16 cellular contexts compared by ENCODE assay signal in genomic region chr5:34519489-34520220, GRCh38.
DNase-seq lines count a peak whose midpoint lies in the region; ATAC-seq and TF ChIP-seq lines count a peak whose summit lies in the region.
"Had no signal": no experiment of that assay in that cellular context is flagged by ENCODE, and none has a peak within 500 bp of the region (broad histone marks: within the 10 kb centered on the region; RNA-seq: fewer than 3 reads in every experiment).

No MANE protein-coding gene starts in this region.

- in situ Hi-C loops in IMR-90 (cut with MboI; ENCODE audit: low sequenced_read_pairs) = no loop called here

- no peak overlapping the region for H3K27ac Mint-ChIP-seq in endodermal cell
- H3K27ac Mint-ChIP-seq in activated naive CD8-positive, alpha-beta T cell treated with anti-CD3 and anti-CD28 coated beads for 36 hours = no peak overlapping the region
- H3K27ac Mint-ChIP-seq: stimulated activated naive B cell treated with anti-CD40 and anti-IgM and Interleukin-4, amounts not matched to agents 10 μg/mL and 1 μg/mL and 100 μg/mL, for 72 hours; T-helper 2 cell treated with Interferon-gamma antibody and Interleukin-4, amounts not matched to agents 5 μg/mL and 100 μg/mL, for 36 hours had no signal

- peak overlapping the region; percentile 36 for H3K14ac ChIP-seq in IMR-90 (replicated peaks; ENCODE audit: low read depth, low read length)

- H3K36me3 ChIP-seq in ACC112 (ENCODE audit: insufficient read depth, low read length) (no peaks in the 10 kb centered on the region), IMR-90 (ENCODE audit: control insufficient read depth, insufficient read depth, low read length) (no peaks in the 10 kb centered on the region), endodermal cell (ENCODE audit: control insufficient read depth, insufficient read depth, low read length) (no peaks in the 10 kb centered on the region), mucosa of descending colon (ENCODE audit: low read depth) (no peaks in the 10 kb centered on the region)

- peak overlapping the region; percentile 92 for H2BK5ac ChIP-seq in IMR-90 (ENCODE audit: low read depth, low read length, poor library complexity, severe bottlenecking)

- H3K4me3 ChIP-seq in ACC112 (ENCODE audit: low read depth, low read length) (no peak overlapping the region), IMR-90 (ENCODE audit: insufficient read depth, low read depth, low read length) (no peak overlapping the region), endodermal cell (ENCODE audit: low read length) (no peak overlapping the region), right cardiac atrium (ENCODE audit: low read length) (no peak overlapping the region), mucosa of descending colon (no peak overlapping the region)
- H3K4me3 ChIP-seq: smooth muscle cell had no signal

- H3K4me1 ChIP-seq in ACC112 (ENCODE audit: control insufficient read depth, insufficient read depth, low read length, unreplicated experiment) = peaks cover 46% of the 10 kb centered on the region
- H3K4me1 ChIP-seq in IMR-90 (ENCODE audit: control insufficient read depth, insufficient read depth, low read length) = peaks cover 14% of the 10 kb centered on the region
- H3K4me1 ChIP-seq in endodermal cell (ENCODE audit: control insufficient read depth, insufficient read depth, low read length) = no peaks in the 10 kb centered on the region
- H3K4me1 ChIP-seq in right cardiac atrium (ENCODE audit: control insufficient read depth, insufficient read depth, low read length) = no peaks in the 10 kb centered on the region
- no peaks in the 10 kb centered on the region for H3K4me1 ChIP-seq in mucosa of descending colon (ENCODE audit: low read depth)

- peak overlapping the region; percentile 53 for H4K91ac ChIP-seq in IMR-90 (ENCODE audit: insufficient read depth, low read depth, low read length)

- TF ChIP-seq POLR2A in IMR-90 (IDR thresholded peaks at IDR 0.05; ENCODE audit: low read depth, low read length) = no peak

- no peak overlapping the region for H3K23ac ChIP-seq in IMR-90 (ENCODE audit: low read depth, low read length)

- no peak overlapping the region for H2AFZ ChIP-seq in ACC112 (ENCODE audit: low read length, unreplicated experiment)
- no peak overlapping the region for H2AFZ ChIP-seq in IMR-90 (replicated peaks; ENCODE audit: low read length, poor library complexity)

- no peaks in the 10 kb centered on the region for H3K79me2 ChIP-seq in ACC112 (ENCODE audit: control insufficient read depth, insufficient read depth, low read length, unreplicated experiment)

- H2AK5ac ChIP-seq in IMR-90 (ENCODE audit: low read depth, low read length) = peak overlapping the region; percentile 50; the same call in 1 of the 2 replicates

- H2BK20ac ChIP-seq in IMR-90 (ENCODE audit: low read depth, low read length) = peak overlapping the region; percentile 57; the same call in 1 of the 2 replicates

- POLR2A ChIA-PET in IMR-90 (lab: Charles Lee; ENCODE audit: unreplicated experiment) = interaction anchor here (0.6 kb wide), 1 partner anchor 156 kb away, joined by 6 read pairs; no protein-coding TSS in a partner anchor

- dilution Hi-C loops in IMR-90 (cut with HindIII; ENCODE audit: low sequenced_read_pairs, unreplicated experiment) = no loop called here

- peak overlapping the region; percentile 43; the same call in 1 of the 2 replicates for H3K4me2 ChIP-seq in IMR-90 (ENCODE audit: low read depth, low read length)
- H3K4me2 ChIP-seq: smooth muscle cell had no signal

- no peaks in the 10 kb centered on the region for H3K9me3 ChIP-seq in IMR-90 (ENCODE audit: control insufficient read depth, insufficient read depth, low read length)
- no peaks in the 10 kb centered on the region for H3K9me3 ChIP-seq in endodermal cell (ENCODE audit: control insufficient read depth, low read length)
- no peaks in the 10 kb centered on the region for H3K9me3 ChIP-seq in right cardiac atrium (ENCODE audit: control insufficient read depth, low read length)
- no peaks in the 10 kb centered on the region for H3K9me3 ChIP-seq in mucosa of descending colon
- H3K9me3 ChIP-seq: Caco-2 had no signal

- no peak for TF ChIP-seq RAD21 in IMR-90 (IDR thresholded peaks at IDR 0.05; ENCODE audit: low read length)

- no peaks in the 10 kb centered on the region for H3K27me3 ChIP-seq in ACC112 (ENCODE audit: insufficient read depth, low read length)
- H3K27me3 ChIP-seq in IMR-90 (ENCODE audit: control insufficient read depth, insufficient read depth, low read length) = no peaks in the 10 kb centered on the region
- no peaks in the 10 kb centered on the region for H3K27me3 ChIP-seq in endodermal cell (ENCODE audit: control insufficient read depth, insufficient read depth, low read length, poor library complexity, severe bottlenecking)
- H3K27me3 ChIP-seq in right cardiac atrium (ENCODE audit: control insufficient read depth, insufficient read depth) = no peaks in the 10 kb centered on the region

- peaks cover 12% of the 10 kb centered on the region for H3K4me1 Mint-ChIP-seq in endodermal cell
- peaks cover 2% of the 10 kb centered on the region for H3K4me1 Mint-ChIP-seq in activated naive CD8-positive, alpha-beta T cell treated with anti-CD3 and anti-CD28 coated beads for 36 hours

- BruUV-seq in IMR-90 (replicated peaks; lab: Mats Ljungman, UMichigan) = no TSS peak

- DNase-seq in IMR-90 (peak; percentile 70), endodermal cell (no peak), right cardiac atrium (no peak), mucosa of descending colon (no peak)
- DNase-seq in activated naive CD8-positive, alpha-beta T cell treated with anti-CD3 and anti-CD28 coated beads for 36 hours = no peak
- no peak for DNase-seq in stimulated activated CD4-positive, alpha-beta T cell treated with anti-CD3 and anti-CD28 coated beads, Interleukin-1b, Interleukin-23, amount 100 ng/mL, for 48 hours
- DNase-seq: activated CD4-positive, alpha-beta T cell treated with anti-CD3 and anti-CD28 coated beads for 1 hour; activated CD8-positive, alpha-beta memory T cell treated with anti-CD3 and anti-CD28 coated beads, Interleukin-2, amount 50 U/mL, for 4 hours; Caco-2; NCI-H1092 treated with DMSO at 0.1 percent for 48 hours; SHP77 treated with DMSO at 0.1 percent for 48 hours; stimulated activated naive B cell treated with anti-CD40 and anti-IgM and Interleukin-4, amounts not matched to agents 10 μg/mL and 1 μg/mL and 100 μg/mL, for 72 hours had no signal

- no peak overlapping the region for H3K4me3 Mint-ChIP-seq in endodermal cell
- no peak overlapping the region for H3K4me3 Mint-ChIP-seq in activated naive CD8-positive, alpha-beta T cell treated with anti-CD3 and anti-CD28 coated beads for 36 hours
- H3K4me3 Mint-ChIP-seq: stimulated activated naive B cell treated with anti-CD40 and anti-IgM and Interleukin-4, amounts not matched to agents 10 μg/mL and 1 μg/mL and 100 μg/mL, for 72 hours; T-helper 2 cell treated with Interferon-gamma antibody and Interleukin-4, amounts not matched to agents 5 μg/mL and 100 μg/mL, for 36 hours had no signal

- peak overlapping the region; percentile 52; the same call in 1 of the 2 replicates for H3K4ac ChIP-seq in IMR-90 (ENCODE audit: low read depth, low read length)

- no peak overlapping the region for H3K56ac ChIP-seq in IMR-90 (ENCODE audit: extremely low read depth, insufficient read depth, low read length)

- peak overlapping the region; percentile 86; the same call in 1 of the 2 replicates for H3K18ac ChIP-seq in IMR-90 (ENCODE audit: low read depth, low read length)

- no peak overlapping the region for H2AK9ac ChIP-seq in IMR-90 (replicated peaks; ENCODE audit: low read depth, low read length, poor library complexity)

- intact Hi-C loops in IMR-90 (cut with micrococcal nuclease) (loop anchor here (5.0 to 10.0 kb wide), 2 partner anchors 88 to 165 kb away; no protein-coding TSS in a partner anchor), right cardiac atrium (cut with DNase I) (loop anchor here in 3 of 4 donors (5.0 to 10.0 kb wide), 4 partner anchors 32 to 378 kb away; partner anchors contain the start of gene RAI14 (in 1 of the 3)), mucosa of descending colon (cut with DNase I, micrococcal nuclease) (no loop called here)

- H3K79me1 ChIP-seq in IMR-90 (ENCODE audit: low read depth in 1 of 2, low read length in 2 of 2) = peaks cover 0 to 24% of the 10 kb centered on the region in 2 experiments; a peak in 2 of 4 replicates

- no peaks in the 10 kb centered on the region for H3K27me3 Mint-ChIP-seq in endodermal cell (ENCODE audit: insufficient read depth)
- peaks cover 21% of the 10 kb centered on the region for H3K27me3 Mint-ChIP-seq in activated naive CD8-positive, alpha-beta T cell treated with anti-CD3 and anti-CD28 coated beads for 36 hours

- peak overlapping the region; percentile 76; the same call in 1 of the 2 replicates for H2BK120ac ChIP-seq in IMR-90 (ENCODE audit: low read depth, low read length)

- no peak for TF ChIP-seq CTCF in IMR-90 (conservative IDR thresholded peaks at IDR 0.05; ENCODE audit: low read depth, low read length)
- TF ChIP-seq CTCF in endodermal cell (conservative IDR thresholded peaks at IDR 0.05) = peak; percentile 13
- no peak for TF ChIP-seq CTCF in mucosa of descending colon (IDR thresholded peaks at IDR 0.05)

- no peaks in the 10 kb centered on the region for H4K20me1 ChIP-seq in IMR-90 (ENCODE audit: insufficient read depth, low read length)

- ATAC-seq in IMR-90 (ENCODE audit: low read depth) (no peak), right cardiac atrium (peak; percentile 38 to 65), GM21526 (IDR thresholded peaks at IDR 0.05; ENCODE audit: low FRiP score, unreplicated experiment) (no peak), mucosa of descending colon (no peak)
- ATAC-seq: stimulated activated naive B cell treated with anti-CD40 and anti-IgM and Interleukin-4, amounts not matched to agents 10 μg/mL and 1 μg/mL and 100 μg/mL, for 72 hours had no signal

- H3K27ac ChIP-seq in ACC112 (ENCODE audit: low read depth, low read length) (peak overlapping the region; percentile 25; the same call in 1 of the 2 replicates), IMR-90 (ENCODE audit: insufficient read depth, low read length) (no peak overlapping the region), endodermal cell (ENCODE audit: low read depth, low read length) (no peak overlapping the region), right cardiac atrium (ENCODE audit: low read length) (peak overlapping the region; percentile 56)

- H4K5ac ChIP-seq in IMR-90 (ENCODE audit: low read depth, low read length) = peak overlapping the region; percentile 44; the same call in 1 of the 2 replicates

- peaks cover 15% of the 10 kb centered on the region; the same call in 1 of the 2 replicates for H3K9me1 ChIP-seq in IMR-90 (ENCODE audit: insufficient read depth, low read length)

- no peaks in the 10 kb centered on the region for H3K36me3 Mint-ChIP-seq in endodermal cell (ENCODE audit: low read depth)
- H3K36me3 Mint-ChIP-seq in activated naive CD8-positive, alpha-beta T cell treated with anti-CD3 and anti-CD28 coated beads for 36 hours = no peaks in the 10 kb centered on the region
- H3K36me3 Mint-ChIP-seq: stimulated activated naive B cell treated with anti-CD40 and anti-IgM and Interleukin-4, amounts not matched to agents 10 μg/mL and 1 μg/mL and 100 μg/mL, for 72 hours had no signal

- CTCF ChIA-PET in IMR-90 (lab: Yijun Ruan, JAX) = interaction anchor here (1.0 kb wide), 1 partner anchor 130 kb away, joined by 3 read pairs; no protein-coding TSS in a partner anchor

- H3K9ac ChIP-seq in IMR-90 (ENCODE audit: low read depth, low read length) (no peak overlapping the region), endodermal cell (ENCODE audit: extremely low read depth, low read length, poor library complexity, severe bottlenecking) (no peak overlapping the region)

- no CpG with 5 or more reads among the region's 3 CpGs for WGBS in IMR-90 (ENCODE audit: extremely low coverage in 2 of 2, insufficient read length in 1 of 2), 2 experiments
- WGBS in endodermal cell (ENCODE audit: insufficient coverage in 1 of 2, insufficient read length in 1 of 2), 2 experiments = 53 to 61% methylated on average over 2 to 3 of the region's 3 CpGs
- WGBS in right cardiac atrium = 18% methylated on average over 3 of the region's 3 CpGs

- H4K8ac ChIP-seq in IMR-90 (ENCODE audit: low read depth in 2 of 2, low read length in 2 of 2) = peak overlapping the region in 1 of 2 experiments; percentile 44; a peak in 2 of 4 replicates

- H2BK15ac ChIP-seq in IMR-90 (ENCODE audit: low read depth, low read length) = peak overlapping the region; percentile 69; the same call in 2 of the 3 replicates

- no peaks in the 10 kb centered on the region for H3K9me3 Mint-ChIP-seq in endodermal cell
- H3K9me3 Mint-ChIP-seq in activated naive CD8-positive, alpha-beta T cell treated with anti-CD3 and anti-CD28 coated beads for 36 hours = no peaks in the 10 kb centered on the region
- H3K9me3 Mint-ChIP-seq: stimulated activated naive B cell treated with anti-CD40 and anti-IgM and Interleukin-4, amounts not matched to agents 10 μg/mL and 1 μg/mL and 100 μg/mL, for 72 hours; T-helper 2 cell treated with Interferon-gamma antibody and Interleukin-4, amounts not matched to agents 5 μg/mL and 100 μg/mL, for 36 hours had no signal

Comparison
In these comparisons a context has a peak if more than half of its experiments do, and no peak if none do; other contexts are left out.
1. H3K27ac ChIP-seq: peak in ACC112 (single experiment) and right cardiac atrium (single experiment); none in IMR-90 (single experiment) and endodermal cell (single experiment).
2. ATAC-seq: peak in right cardiac atrium (2 of 2); none in IMR-90 (single experiment), GM21526 (single experiment) and mucosa of descending colon (single experiment).
3. intact Hi-C loops: an anchor here in IMR-90 (5.0 to 10.0 kb wide) and right cardiac atrium (5.0 to 10.0 kb wide); none called in mucosa of descending colon.